In the genomic region with DNA sequence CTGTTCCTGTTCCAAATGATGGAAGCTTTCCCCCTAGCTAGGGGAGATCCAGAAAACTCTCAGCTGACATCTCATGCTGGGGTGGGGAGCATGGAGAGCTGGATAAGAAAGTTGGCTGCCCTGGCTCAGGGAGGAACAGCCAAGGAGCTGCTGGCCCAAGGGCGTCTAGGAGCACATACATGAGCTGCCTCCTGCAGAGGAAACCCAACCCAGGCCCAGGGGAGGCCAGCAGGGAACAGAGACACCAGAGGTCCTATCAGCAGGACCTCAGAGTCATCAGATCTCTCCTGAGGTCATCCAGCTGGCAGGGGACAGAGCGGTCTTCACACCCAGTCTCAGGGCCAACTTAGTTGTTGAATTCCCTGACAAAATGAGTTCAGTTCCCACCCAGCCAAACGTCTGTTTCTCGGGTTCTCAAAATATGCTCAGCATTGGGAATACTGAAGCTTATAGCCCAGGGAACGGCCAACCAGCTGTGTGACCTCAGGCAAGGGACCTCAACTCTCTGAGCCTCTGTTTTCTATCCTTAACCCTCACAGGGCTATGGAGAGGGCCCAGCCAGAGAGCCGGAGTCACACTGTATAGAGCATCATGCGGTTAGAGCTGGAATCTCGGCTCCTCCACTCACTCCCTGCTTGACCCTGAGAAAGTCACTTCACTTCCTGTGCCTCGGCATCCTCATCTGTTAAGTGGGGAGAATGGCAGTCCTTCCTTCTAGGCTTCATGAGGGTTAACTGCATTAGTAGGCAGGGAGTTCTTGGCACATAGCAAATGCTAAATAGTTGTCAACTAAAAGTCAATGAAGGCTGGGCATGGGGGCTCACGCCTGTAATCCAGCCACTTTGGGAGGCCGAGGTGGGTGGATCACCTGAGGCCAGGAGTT, we compare ENCODE assay signal across 1 cellular context.
TF ChIP-seq lines count a peak whose summit lies in the region.

No MANE protein-coding gene starts in this region.

TF ChIP-seq in IMR-90, 13 proteins besides CTCF, POLR2A, EP300 and RAD21:
- TF ChIP-seq FOS (IDR thresholded peaks at IDR 0.05; ENCODE audit: low read depth, low read length): no peak
- TF ChIP-seq, protein P1, sequence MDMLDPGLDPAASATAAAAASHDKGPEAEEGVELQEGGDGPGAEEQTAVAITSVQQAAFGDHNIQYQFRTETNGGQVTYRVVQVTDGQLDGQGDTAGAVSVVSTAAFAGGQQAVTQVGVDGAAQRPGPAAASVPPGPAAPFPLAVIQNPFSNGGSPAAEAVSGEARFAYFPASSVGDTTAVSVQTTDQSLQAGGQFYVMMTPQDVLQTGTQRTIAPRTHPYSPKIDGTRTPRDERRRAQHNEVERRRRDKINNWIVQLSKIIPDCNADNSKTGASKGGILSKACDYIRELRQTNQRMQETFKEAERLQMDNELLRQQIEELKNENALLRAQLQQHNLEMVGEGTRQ (IDR thresholded peaks at IDR 0.05; ENCODE audit: low read depth, low read length): no peak
- TF ChIP-seq MAFK (IDR thresholded peaks at IDR 0.05; ENCODE audit: low read depth, low read length): no peak
- no peak for TF ChIP-seq SMC3 (IDR thresholded peaks at IDR 0.05; ENCODE audit: low read depth, low read length)
- TF ChIP-seq CHD1 (IDR thresholded peaks at IDR 0.05; ENCODE audit: low read depth, low read length): no peak
- no peak for TF ChIP-seq RFX5 (IDR thresholded peaks at IDR 0.05; ENCODE audit: low read depth, low read length)
